1 cellular context compared by ENCODE assay signal in the genomic region with DNA sequence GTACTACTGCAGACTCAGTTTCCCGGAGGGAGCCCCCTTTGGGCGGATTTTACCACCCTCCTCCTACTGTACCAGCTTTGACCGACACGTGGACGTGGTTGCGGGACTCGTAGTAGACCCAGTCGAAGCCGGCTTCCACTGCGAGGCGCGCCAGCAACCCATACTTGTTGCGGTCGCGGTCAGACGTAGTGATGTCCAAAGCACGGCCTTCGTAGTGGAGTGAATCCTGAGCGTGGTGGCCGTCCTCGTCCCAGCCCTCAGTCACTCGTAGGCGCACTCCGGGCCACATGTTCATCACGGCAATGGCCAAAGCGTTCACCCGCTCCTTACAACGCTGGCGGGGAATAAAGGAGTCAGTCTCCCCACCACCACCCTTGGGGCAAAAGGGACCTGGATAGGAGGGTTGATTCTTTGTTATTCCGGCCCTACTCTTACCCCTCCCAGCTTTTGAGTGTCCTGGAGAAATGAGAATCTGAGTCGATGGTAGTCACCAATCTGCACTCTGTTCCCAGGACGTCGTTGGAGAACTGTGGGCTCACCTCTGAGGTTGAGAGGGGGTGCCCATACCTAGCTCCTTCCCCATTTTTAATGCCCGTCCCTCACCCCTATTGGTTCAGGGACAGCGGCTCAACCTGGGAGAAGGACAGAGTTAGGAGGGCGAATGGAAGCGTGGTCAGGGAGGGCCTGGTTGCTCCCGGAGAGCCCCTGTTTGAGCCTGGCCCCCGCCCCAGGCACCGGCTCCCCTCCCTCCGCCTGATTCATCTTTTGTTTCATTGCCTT.
TF ChIP-seq lines count a peak whose summit lies in the region.

No MANE protein-coding gene starts in this region.

TF ChIP-seq in HepG2, 621 proteins besides CTCF, POLR2A, EP300 and RAD21:
- TF ChIP-seq, protein P1, sequence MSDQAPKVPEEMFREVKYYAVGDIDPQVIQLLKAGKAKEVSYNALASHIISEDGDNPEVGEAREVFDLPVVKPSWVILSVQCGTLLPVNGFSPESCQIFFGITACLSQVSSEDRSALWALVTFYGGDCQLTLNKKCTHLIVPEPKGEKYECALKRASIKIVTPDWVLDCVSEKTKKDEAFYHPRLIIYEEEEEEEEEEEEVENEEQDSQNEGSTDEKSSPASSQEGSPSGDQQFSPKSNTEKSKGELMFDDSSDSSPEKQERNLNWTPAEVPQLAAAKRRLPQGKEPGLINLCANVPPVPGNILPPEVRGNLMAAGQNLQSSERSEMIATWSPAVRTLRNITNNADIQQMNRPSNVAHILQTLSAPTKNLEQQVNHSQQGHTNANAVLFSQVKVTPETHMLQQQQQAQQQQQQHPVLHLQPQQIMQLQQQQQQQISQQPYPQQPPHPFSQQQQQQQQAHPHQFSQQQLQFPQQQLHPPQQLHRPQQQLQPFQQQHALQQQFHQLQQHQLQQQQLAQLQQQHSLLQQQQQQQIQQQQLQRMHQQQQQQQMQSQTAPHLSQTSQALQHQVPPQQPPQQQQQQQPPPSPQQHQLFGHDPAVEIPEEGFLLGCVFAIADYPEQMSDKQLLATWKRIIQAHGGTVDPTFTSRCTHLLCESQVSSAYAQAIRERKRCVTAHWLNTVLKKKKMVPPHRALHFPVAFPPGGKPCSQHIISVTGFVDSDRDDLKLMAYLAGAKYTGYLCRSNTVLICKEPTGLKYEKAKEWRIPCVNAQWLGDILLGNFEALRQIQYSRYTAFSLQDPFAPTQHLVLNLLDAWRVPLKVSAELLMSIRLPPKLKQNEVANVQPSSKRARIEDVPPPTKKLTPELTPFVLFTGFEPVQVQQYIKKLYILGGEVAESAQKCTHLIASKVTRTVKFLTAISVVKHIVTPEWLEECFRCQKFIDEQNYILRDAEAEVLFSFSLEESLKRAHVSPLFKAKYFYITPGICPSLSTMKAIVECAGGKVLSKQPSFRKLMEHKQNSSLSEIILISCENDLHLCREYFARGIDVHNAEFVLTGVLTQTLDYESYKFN (CRISPR knock-in tag; conservative IDR thresholded peaks at IDR 0.05) = no peak
- TF ChIP-seq SAFB2 (CRISPR knock-in tag; IDR thresholded peaks at IDR 0.05; ENCODE audit: borderline replicate concordance, low read depth) (no peak), SRSF4 (IDR thresholded peaks at IDR 0.05; ENCODE audit: low read depth, low read length, poor library complexity, severe bottlenecking) (no peak)
- TF ChIP-seq, protein P2, sequence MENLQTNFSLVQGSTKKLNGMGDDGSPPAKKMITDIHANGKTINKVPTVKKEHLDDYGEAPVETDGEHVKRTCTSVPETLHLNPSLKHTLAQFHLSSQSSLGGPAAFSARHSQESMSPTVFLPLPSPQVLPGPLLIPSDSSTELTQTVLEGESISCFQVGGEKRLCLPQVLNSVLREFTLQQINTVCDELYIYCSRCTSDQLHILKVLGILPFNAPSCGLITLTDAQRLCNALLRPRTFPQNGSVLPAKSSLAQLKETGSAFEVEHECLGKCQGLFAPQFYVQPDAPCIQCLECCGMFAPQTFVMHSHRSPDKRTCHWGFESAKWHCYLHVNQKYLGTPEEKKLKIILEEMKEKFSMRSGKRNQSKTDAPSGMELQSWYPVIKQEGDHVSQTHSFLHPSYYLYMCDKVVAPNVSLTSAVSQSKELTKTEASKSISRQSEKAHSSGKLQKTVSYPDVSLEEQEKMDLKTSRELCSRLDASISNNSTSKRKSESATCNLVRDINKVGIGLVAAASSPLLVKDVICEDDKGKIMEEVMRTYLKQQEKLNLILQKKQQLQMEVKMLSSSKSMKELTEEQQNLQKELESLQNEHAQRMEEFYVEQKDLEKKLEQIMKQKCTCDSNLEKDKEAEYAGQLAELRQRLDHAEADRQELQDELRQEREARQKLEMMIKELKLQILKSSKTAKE (CRISPR knock-in tag; IDR thresholded peaks at IDR 0.05; ENCODE audit: borderline replicate concordance) = no peak
- TF ChIP-seq, protein P3, sequence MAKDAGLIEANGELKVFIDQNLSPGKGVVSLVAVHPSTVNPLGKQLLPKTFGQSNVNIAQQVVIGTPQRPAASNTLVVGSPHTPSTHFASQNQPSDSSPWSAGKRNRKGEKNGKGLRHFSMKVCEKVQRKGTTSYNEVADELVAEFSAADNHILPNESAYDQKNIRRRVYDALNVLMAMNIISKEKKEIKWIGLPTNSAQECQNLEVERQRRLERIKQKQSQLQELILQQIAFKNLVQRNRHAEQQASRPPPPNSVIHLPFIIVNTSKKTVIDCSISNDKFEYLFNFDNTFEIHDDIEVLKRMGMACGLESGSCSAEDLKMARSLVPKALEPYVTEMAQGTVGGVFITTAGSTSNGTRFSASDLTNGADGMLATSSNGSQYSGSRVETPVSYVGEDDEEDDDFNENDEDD (CRISPR knock-in tag; IDR thresholded peaks at IDR 0.05; ENCODE audit: borderline replicate concordance) = no peak
